ENCODE assay signal across 27 cellular contexts in the genomic region with DNA sequence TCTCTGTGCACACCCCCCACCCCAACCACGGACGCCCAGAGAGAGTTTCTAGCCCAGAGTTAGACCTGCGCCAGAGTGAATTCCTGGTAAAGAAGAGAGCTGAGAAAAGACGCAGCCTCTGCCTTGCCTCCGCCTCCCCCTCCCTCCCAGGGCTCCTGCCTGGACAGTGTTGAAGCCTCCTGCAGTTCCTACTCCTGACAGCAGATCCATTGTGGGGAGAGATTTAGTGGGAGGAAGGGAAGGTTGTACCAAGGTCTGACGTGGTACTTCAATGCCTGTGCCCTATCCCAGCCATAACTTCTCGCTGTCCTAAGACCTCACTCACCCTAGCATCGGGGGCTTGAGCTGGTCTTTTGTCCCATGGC. TPM values are rescaled to one million over a fixed set of nuclear protein-coding genes. Genes with fewer than 3 reads are reported as not detected.
DNase-seq lines count a peak whose midpoint lies in the region; ATAC-seq and TF ChIP-seq lines count a peak whose summit lies in the region.
"Had no signal": no experiment of that assay in that cellular context is flagged by ENCODE, and none has a peak within 500 bp of the region (broad histone marks: within the 10 kb centered on the region; RNA-seq: fewer than 3 reads in every experiment).

No MANE protein-coding gene starts in this region.

- DNase-seq in NCI-H82 (lab: John Stamatoyannopoulos, UW) (peak; percentile 62), NCI-H82 treated with DMSO at 0.1 percent for 48 hours (lab: John Stamatoyannopoulos, UW; ENCODE audit: unreplicated experiment) (no peak), NCI-H69 (lab: John Stamatoyannopoulos, UW) (peak; percentile 63), type B pancreatic cell (ENCODE audit: extremely low spot score, unreplicated experiment) (no peak), ecto neural progenitor cell (ENCODE audit: low spot score) (no peak), heart left ventricle (no peak)
- no peak for DNase-seq in activated naive CD4-positive, alpha-beta T cell treated with anti-CD3 and anti-CD28 coated beads for 36 hours
- DNase-seq: activated CD4-positive, CD25-positive, alpha-beta regulatory T cell; activated CD8-positive, alpha-beta T cell treated with anti-CD3 and anti-CD28 coated beads, Interleukin-2, amount 10 ng/mL, durations not matched to agents 7 days and 5 days; activated T-cell treated with anti-CD3 and anti-CD28 coated beads, Interleukin-2, amount 50 U/mL, for 48 hours; body of pancreas; CD8-positive, alpha-beta T cell; EL; foreskin keratinocyte; KBM-7; left colon; mucosa of descending colon; NCI-H446; Right ventricle myocardium superior; stimulated activated CD4-positive, alpha-beta T cell treated with anti-CD3 and anti-CD28 coated beads, Interleukin-1b, Interleukin-23, amount 100 ng/mL, for 48 hours; upper lobe of left lung had no signal

- no peaks in the 10 kb centered on the region for H3K9me3 Mint-ChIP-seq in type B pancreatic cell
- no peaks in the 10 kb centered on the region for H3K9me3 Mint-ChIP-seq in activated naive CD4-positive, alpha-beta T cell treated with anti-CD3 and anti-CD28 coated beads for 36 hours
- H3K9me3 Mint-ChIP-seq: CD8-positive, alpha-beta T cell; stimulated activated naive CD8-positive, alpha-beta T cell treated with anti-CD3 and anti-CD28 coated beads, Interleukin-15, Interleukin-2, amounts not matched to agents 100 ng/mL and 50 ng/mL, for 24 hours had no signal

- H3K9me3 ChIP-seq in endocrine pancreas (ENCODE audit: control insufficient read depth, low read length) (no peaks in the 10 kb centered on the region), heart left ventricle (no peaks in the 10 kb centered on the region)
- H3K9me3 ChIP-seq: body of pancreas, HAP-1, mucosa of descending colon, upper lobe of left lung had no signal

- H3K27me3 Mint-ChIP-seq in type B pancreatic cell = peaks cover 32% of the 10 kb centered on the region
- H3K27me3 Mint-ChIP-seq in activated naive CD4-positive, alpha-beta T cell treated with anti-CD3 and anti-CD28 coated beads for 36 hours (ENCODE audit: low read depth) = peaks cover 25% of the 10 kb centered on the region

- H3K27me3 ChIP-seq in endocrine pancreas (ENCODE audit: control insufficient read depth, insufficient read depth, low read length) (no peaks in the 10 kb centered on the region), heart left ventricle (peaks cover 2 to 25% (median 6%) of the 10 kb centered on the region in 9 donors)

- TF ChIP-seq CTCF in type B pancreatic cell (conservative IDR thresholded peaks at IDR 0.05) = no peak
- no peak for TF ChIP-seq CTCF in heart left ventricle (IDR thresholded peaks at IDR 0.05)

- H3K4me1 Mint-ChIP-seq in type B pancreatic cell (ENCODE audit: unreplicated experiment) = no peaks in the 10 kb centered on the region
- H3K4me1 Mint-ChIP-seq in activated naive CD4-positive, alpha-beta T cell treated with anti-CD3 and anti-CD28 coated beads for 36 hours (ENCODE audit: low read depth) = no peaks in the 10 kb centered on the region

- CTCF ChIA-PET in activated naive CD4-positive, alpha-beta T cell treated with anti-CD3 and anti-CD28 coated beads for 36 hours (lab: Charles Lee) = interaction anchor here (0.8 kb wide), 2 partner anchors 13 to 24 kb away, joined by 3 read pairs; no protein-coding TSS in a partner anchor

- H3K36me3 Mint-ChIP-seq in type B pancreatic cell = no peaks in the 10 kb centered on the region
- no peaks in the 10 kb centered on the region for H3K36me3 Mint-ChIP-seq in activated naive CD4-positive, alpha-beta T cell treated with anti-CD3 and anti-CD28 coated beads for 36 hours (ENCODE audit: low read depth)
- H3K36me3 Mint-ChIP-seq: activated naive CD8-positive, alpha-beta T cell; CD8-positive, alpha-beta T cell had no signal

- intact Hi-C loops in activated naive CD4-positive, alpha-beta T cell treated with anti-CD3 and anti-CD28 coated beads for 36 hours (cut with micrococcal nuclease) = no loop called here
- intact Hi-C loops in heart left ventricle (cut with DNase I) = no loop called here

- no peaks in the 10 kb centered on the region for H3K36me3 ChIP-seq in endocrine pancreas (ENCODE audit: control insufficient read depth, insufficient read depth, low read length)
- no peaks in the 10 kb centered on the region for H3K36me3 ChIP-seq in heart left ventricle
- H3K36me3 ChIP-seq: HAP-1, upper lobe of left lung had no signal

- H3K4me1 ChIP-seq in endocrine pancreas (ENCODE audit: control insufficient read depth, insufficient read depth, low read length) (no peaks in the 10 kb centered on the region), heart left ventricle (peaks cover 0 to 10% (median 0%) of the 10 kb centered on the region in 12 donors)
- H3K4me1 ChIP-seq: foreskin keratinocyte had no signal

- 34 to 41% (median 38%) methylated on average over 8 of the region's 8 CpGs for WGBS in heart left ventricle, 4 donors

- no peak for TF ChIP-seq POLR2A in heart left ventricle (IDR thresholded peaks at IDR 0.05)

- H3K4me3 ChIP-seq in endocrine pancreas (ENCODE audit: control insufficient read depth, insufficient read depth, low read length) = peak overlapping the region; percentile 30
- no peak overlapping the region for H3K4me3 ChIP-seq in heart left ventricle
- H3K4me3 ChIP-seq: body of pancreas, mucosa of descending colon, upper lobe of left lung had no signal

- H3K27ac Mint-ChIP-seq in type B pancreatic cell = no peak overlapping the region
- H3K27ac Mint-ChIP-seq in activated naive CD4-positive, alpha-beta T cell treated with anti-CD3 and anti-CD28 coated beads for 36 hours = no peak overlapping the region
- H3K27ac Mint-ChIP-seq: activated CD8-positive, alpha-beta T cell treated with anti-CD3 and anti-CD28 coated beads, Interleukin-2, amount 10 ng/mL, durations not matched to agents 7 days and 5 days; activated naive CD8-positive, alpha-beta T cell; CD8-positive, alpha-beta T cell; stimulated activated naive CD8-positive, alpha-beta T cell treated with anti-CD3 and anti-CD28 coated beads, Interleukin-15, Interleukin-2, amounts not matched to agents 100 ng/mL and 50 ng/mL, for 24 hours had no signal

- H3K4me3 Mint-ChIP-seq in type B pancreatic cell = peak overlapping the region; percentile 58
- no peak overlapping the region for H3K4me3 Mint-ChIP-seq in activated naive CD4-positive, alpha-beta T cell treated with anti-CD3 and anti-CD28 coated beads for 36 hours
- H3K4me3 Mint-ChIP-seq: activated CD8-positive, alpha-beta T cell treated with anti-CD3 and anti-CD28 coated beads, Interleukin-2, amount 10 ng/mL, durations not matched to agents 7 days and 5 days; activated naive CD8-positive, alpha-beta T cell; CD8-positive, alpha-beta T cell; stimulated activated naive CD8-positive, alpha-beta T cell treated with anti-CD3 and anti-CD28 coated beads, Interleukin-15, Interleukin-2, amounts not matched to agents 100 ng/mL and 50 ng/mL, for 24 hours had no signal

- peak overlapping the region; percentile 80 for H3K9ac ChIP-seq in endocrine pancreas (ENCODE audit: control insufficient read depth, insufficient read depth, low read length)

- no peak for ATAC-seq in heart left ventricle

- no peak overlapping the region for H3K27ac ChIP-seq in heart left ventricle
- H3K27ac ChIP-seq: body of pancreas, coronary artery, foreskin keratinocyte, upper lobe of left lung had no signal

RNA-seq across cellular contexts. Expression of a gene that starts 1.0 kb away (rescaled TPM):
- total RNA-seq in type B pancreatic cell (ENCODE audit: low replicate concordance) (4.0 and 8.4 TPM in 2 replicates), heart left ventricle (10 to 100 TPM in 1 of 9 donors, 1 to 10 TPM in 8; 1.6 to 18.0 (median 5.1) TPM)
- total RNA-seq in activated naive CD4-positive, alpha-beta T cell treated with anti-CD3 and anti-CD28 coated beads for 36 hours = not detected
- polyA plus RNA-seq in heart left ventricle = 10 to 100 TPM; 10.9 to 28.5 TPM
- total RNA-seq: activated CD8-positive, alpha-beta T cell treated with anti-CD3 and anti-CD28 coated beads, Interleukin-2, amount 10 ng/mL, durations not matched to agents 7 days and 5 days; CD8-positive, alpha-beta T cell; T-helper 2 cell treated with Interferon-gamma antibody and Interleukin-4, amounts not matched to agents 100 ng/mL and 5 ng/mL, for 36 hours had no signal

Comparison
In these comparisons a context has a peak if more than half of its experiments do, and no peak if none do; other contexts are left out.
1. DNase-seq: peak in NCI-H82 (single experiment) and NCI-H69 (single experiment); none in NCI-H82 treated with DMSO at 0.1 percent for 48 hours (single experiment), type B pancreatic cell (single experiment), activated naive CD4-positive, alpha-beta T cell treated with anti-CD3 and anti-CD28 coated beads for 36 hours (single experiment), ecto neural progenitor cell (single experiment) and heart left ventricle (0 of 5).